ENCODE assay signal across 25 cellular contexts in genomic region chr1:112312879-112313278, GRCh38.
"Had no signal": no experiment of that assay in that cellular context is flagged by ENCODE, and none has a peak within 500 bp of the region (broad histone marks: within the 10 kb centered on the region; RNA-seq: fewer than 3 reads in every experiment).

No MANE protein-coding gene starts in this region.

- H3K27ac ChIP-seq: body of pancreas, epithelial cell of prostate, esophagus squamous epithelium, gastroesophageal sphincter, heart right ventricle had no signal

- DNase-seq: activated B cell treated with CpG ODN at 0.5 μM for 24 hours; activated CD4-positive, alpha-beta T cell treated with anti-CD3 and anti-CD28 coated beads for 48 hours; activated CD4-positive, alpha-beta T cell treated with anti-CD3 and anti-CD28 coated beads, Interleukin-2, amount 50 U/mL, for 1 hour; activated CD4-positive, alpha-beta T cell treated with anti-CD3 and anti-CD28 coated beads, Interleukin-2, amount 50 U/mL, for 48 hours; activated CD8-positive, alpha-beta memory T cell treated with anti-CD3 and anti-CD28 coated beads for 24 hours; activated CD8-positive, alpha-beta T cell treated with anti-CD3 and anti-CD28 coated beads for 36 hours; activated effector memory CD4-positive, alpha-beta T cell treated with Interleukin-2 at 50 U/mL for 16 hours; activated gamma-delta T cell treated with Interleukin-2 at 50 U/mL for 16 hours; activated naive CD4-positive, alpha-beta T cell treated with anti-CD3 and anti-CD28 coated beads, Interleukin-2, amount 50 U/mL, for 16 hours; activated naive CD4-positive, alpha-beta T cell treated with Interleukin-2 at 50 U/mL for 16 hours; activated T-cell treated with anti-CD3 and anti-CD28 coated beads, Interleukin-2, amount 50 U/mL, for 4 hours; amniotic stem cell; anterior cingulate cortex; body of pancreas; caudate nucleus; cortex of kidney; dermis blood vessel endothelial cell; effector CD4-positive, alpha-beta T cell; effector memory CD8-positive, alpha-beta T cell; esophagus squamous epithelium; foreskin melanocyte; heart right ventricle; T-helper 2 cell had no signal

- H3K4me1 ChIP-seq: body of pancreas had no signal

- H3K27me3 ChIP-seq: body of pancreas, gastroesophageal sphincter had no signal

- H3K36me3 ChIP-seq: esophagus squamous epithelium, gastroesophageal sphincter, heart right ventricle had no signal

- H3K9me3 ChIP-seq: body of pancreas, esophagus squamous epithelium, gastroesophageal sphincter, heart right ventricle had no signal

- H3K4me3 ChIP-seq: body of pancreas, esophagus squamous epithelium, gastroesophageal sphincter, heart right ventricle had no signal
